15 cellular contexts compared by ENCODE assay signal in the genomic region with DNA sequence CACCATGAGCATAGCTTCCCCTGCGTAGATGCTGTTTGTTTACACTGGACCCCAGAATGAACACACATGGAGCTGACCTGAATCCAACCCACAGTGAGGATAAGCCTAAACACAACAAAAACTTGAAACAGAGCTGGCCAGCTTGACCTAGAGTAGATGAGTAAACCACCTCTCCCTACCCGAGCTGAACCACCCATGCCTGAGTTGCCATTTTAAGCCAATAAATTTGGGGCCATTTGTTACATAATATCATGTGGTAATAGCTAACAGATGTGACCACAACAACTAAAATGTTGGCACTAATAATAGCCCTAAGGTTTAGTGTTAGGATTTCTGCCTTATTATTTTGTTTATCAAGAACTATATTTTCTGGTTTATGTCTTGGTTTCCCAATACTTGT.
"Had no signal": no experiment of that assay in that cellular context is flagged by ENCODE, and none has a peak within 500 bp of the region (broad histone marks: within the 10 kb centered on the region; RNA-seq: fewer than 3 reads in every experiment).

No MANE protein-coding gene starts in this region.

- ATAC-seq: activated CD4-positive, alpha-beta T cell treated with anti-CD3 and anti-CD28 coated beads for 36 hours; activated T-cell treated with anti-CD3 and anti-CD28 coated beads, Interleukin-2, amount 50 U/mL, for 4 hours; left lobe of liver; pancreas had no signal

- FAIRE-seq: endothelial cell of umbilical vein, keratinocyte, pancreas, urothelium cell line had no signal

- DNase-seq: activated CD4-positive, alpha-beta memory T cell treated with anti-CD3 and anti-CD28 coated beads, Interleukin-2, amount 10 ng/mL, durations not matched to agents 7 days and 5 days; activated CD4-positive, alpha-beta T cell treated with anti-CD3 and anti-CD28 coated beads for 36 hours; activated effector memory CD4-positive, alpha-beta T cell treated with Interleukin-2 at 50 U/mL for 16 hours; activated naive CD4-positive, alpha-beta T cell treated with anti-CD3 and anti-CD28 coated beads, Interleukin-2, amount 50 U/mL, for 16 hours; activated T-cell treated with anti-CD3 and anti-CD28 coated beads, Interleukin-2, amount 50 U/mL, for 4 hours; central memory CD4-positive, alpha-beta T cell; effector CD8-positive, alpha-beta T cell; midbrain; pancreas; stimulated activated CD4-positive, alpha-beta T cell treated with anti-CD3 and anti-CD28 coated beads, Interleukin-12 subunit alpha, Interleukin-12 subunit beta, amount 100 ng/mL, for 4 hours; stimulated activated CD4-positive, alpha-beta T cell treated with anti-CD3 and anti-CD28 coated beads, Interleukin-2, amount 100 ng/mL, for 24 hours had no signal
